8 cellular contexts compared by ENCODE assay signal in genomic region chr12:47870175-47870781, GRCh38. TPM values are rescaled to one million over a fixed set of nuclear protein-coding genes. Genes with fewer than 3 reads are reported as not detected.
DNase-seq lines count a peak whose midpoint lies in the region; ATAC-seq and TF ChIP-seq lines count a peak whose summit lies in the region.

No MANE protein-coding gene starts in this region.

- ATAC-seq in thoracic aorta (ENCODE audit: insufficient number of reproducible peaks, low FRiP score, low read depth) (peak; percentile 59), HG03457 (IDR thresholded peaks at IDR 0.05; ENCODE audit: unreplicated experiment) (no peak), GM18868 (IDR thresholded peaks at IDR 0.05; ENCODE audit: unreplicated experiment) (no peak)

- POLR2A ChIA-PET in activated CD4-positive, alpha-beta memory T cell treated with anti-CD3 and anti-CD28 coated beads, Interleukin-2, amount 10 ng/mL, durations not matched to agents 7 days and 5 days (lab: Charles Lee): interaction anchor here (0.9 to 7.2 kb wide), 6 partner anchors 14 to 79 kb away, joined by 3 to 70 read pairs (median 4); partner anchors contain the start of gene VDR

- no peaks in the 10 kb centered on the region for H3K27me3 Mint-ChIP-seq in HFFc6 (ENCODE audit: insufficient read depth)
- H3K27me3 Mint-ChIP-seq in activated CD4-positive, alpha-beta memory T cell treated with anti-CD3 and anti-CD28 coated beads, Interleukin-2, amount 10 ng/mL, durations not matched to agents 7 days and 5 days: no peaks in the 10 kb centered on the region

- CTCF ChIA-PET in activated CD4-positive, alpha-beta memory T cell treated with anti-CD3 and anti-CD28 coated beads, Interleukin-2, amount 10 ng/mL, durations not matched to agents 7 days and 5 days (lab: Charles Lee): interaction anchor here (0.7 to 3.9 kb wide), 6 partner anchors 10 to 160 kb away, joined by 3 to 19 read pairs (median 4); partner anchors contain the start of genes HDAC7 and VDR

- no peaks in the 10 kb centered on the region for H3K36me3 ChIP-seq in thoracic aorta

- peaks cover 7 to 26% of the 10 kb centered on the region in 2 donors for H3K4me1 ChIP-seq in thoracic aorta (ENCODE audit: control insufficient read depth in 1 of 2, low read depth in 2 of 2)

- H3K27ac ChIP-seq in thoracic aorta: no peak overlapping the region

- H3K27me3 ChIP-seq in thoracic aorta (replicated peaks; ENCODE audit: insufficient read depth): no peaks in the 10 kb centered on the region

- H3K27ac Mint-ChIP-seq in HFFc6: peak overlapping the region; percentile 63
- H3K27ac Mint-ChIP-seq in activated CD4-positive, alpha-beta memory T cell treated with anti-CD3 and anti-CD28 coated beads, Interleukin-2, amount 10 ng/mL, durations not matched to agents 7 days and 5 days: peak overlapping the region; percentile 72

- H3K36me3 Mint-ChIP-seq in HFFc6 (ENCODE audit: low read depth): no peaks in the 10 kb centered on the region
- H3K36me3 Mint-ChIP-seq in activated CD4-positive, alpha-beta memory T cell treated with anti-CD3 and anti-CD28 coated beads, Interleukin-2, amount 10 ng/mL, durations not matched to agents 7 days and 5 days (ENCODE audit: low read depth): peaks cover 87% of the 10 kb centered on the region

- H3K4me1 Mint-ChIP-seq in HFFc6 (ENCODE audit: low read depth): peaks cover 34% of the 10 kb centered on the region
- H3K4me1 Mint-ChIP-seq in activated CD4-positive, alpha-beta memory T cell treated with anti-CD3 and anti-CD28 coated beads, Interleukin-2, amount 10 ng/mL, durations not matched to agents 7 days and 5 days: peaks cover 78% of the 10 kb centered on the region

- H3K9me3 ChIP-seq in thoracic aorta: no peaks in the 10 kb centered on the region

- H3K4me3 Mint-ChIP-seq in HFFc6: 0 out of 2 replicates have a peak overlapping the region, but pooled peaks have one; percentile 23
- H3K4me3 Mint-ChIP-seq in activated CD4-positive, alpha-beta memory T cell treated with anti-CD3 and anti-CD28 coated beads, Interleukin-2, amount 10 ng/mL, durations not matched to agents 7 days and 5 days: no peak overlapping the region

- DNase-seq in GM04503 (ENCODE audit: low read depth) (peak; percentile 50), HFFc6 (peak; percentile 46), iPS DF 4.7 (ENCODE audit: extremely low read depth, low spot score) (peak; percentile 41), thoracic aorta (ENCODE audit: low spot score) (peak; percentile 18), germinal center (ENCODE audit: low spot score) (no peak)
- no peak for DNase-seq in activated CD4-positive, alpha-beta memory T cell treated with anti-CD3 and anti-CD28 coated beads, Interleukin-2, amount 10 ng/mL, durations not matched to agents 7 days and 5 days

- no peak overlapping the region for H3K4me3 ChIP-seq in thoracic aorta

- H3K9me3 Mint-ChIP-seq in HFFc6: no peaks in the 10 kb centered on the region
- H3K9me3 Mint-ChIP-seq in activated CD4-positive, alpha-beta memory T cell treated with anti-CD3 and anti-CD28 coated beads, Interleukin-2, amount 10 ng/mL, durations not matched to agents 7 days and 5 days: no peaks in the 10 kb centered on the region

- TF ChIP-seq CTCF in HFFc6 (IDR thresholded peaks at IDR 0.05) (peak; percentile 75), thoracic aorta (IDR thresholded peaks at IDR 0.05) (peak; percentile 31)

RNA-seq across cellular contexts. Expression of gene VDR, which starts 34.5 kb away (rescaled TPM):
- total RNA-seq in HFFc6 (2021; fragmentation: NEBNext Ultra II Directional; extraction: Animal tissue kit (Norgen Biotek cat#: 25700)): 10 to 100 TPM in 3 of 6 experiments, 1 to 10 TPM in 3; 8.4 to 14.8 (median 10.1) TPM
- 10 to 100 TPM; 62.9 to 65.5 TPM for total RNA-seq in activated CD4-positive, alpha-beta memory T cell treated with anti-CD3 and anti-CD28 coated beads, Interleukin-2, amount 10 ng/mL, durations not matched to agents 7 days and 5 days
- total RNA-seq in thoracic aorta: 10 to 100 TPM in 1 of 2 donors, 1 to 10 TPM in 1; 6.8 to 10.3 TPM

RNA-seq across cellular contexts. Expression of gene HDAC7, which starts 50.6 kb away (rescaled TPM):
- 100 to 1,000 TPM; 104 to 120 (median 108) TPM for total RNA-seq in HFFc6 (2021; fragmentation: NEBNext Ultra II Directional; extraction: Animal tissue kit (Norgen Biotek cat#: 25700))
- total RNA-seq in activated CD4-positive, alpha-beta memory T cell treated with anti-CD3 and anti-CD28 coated beads, Interleukin-2, amount 10 ng/mL, durations not matched to agents 7 days and 5 days: 100 to 1,000 TPM; 315 to 328 TPM
- total RNA-seq in thoracic aorta: 100 to 1,000 TPM in 1 of 2 donors, 10 to 100 TPM in 1; 77.8 to 112 TPM

Comparison
In these comparisons a context has a peak if more than half of its experiments do, and no peak if none do; other contexts are left out.
1. DNase-seq: peak in GM04503 (single experiment), HFFc6 (single experiment), iPS DF 4.7 (single experiment) and thoracic aorta (single experiment); none in activated CD4-positive, alpha-beta memory T cell treated with anti-CD3 and anti-CD28 coated beads, Interleukin-2, amount 10 ng/mL, durations not matched to agents 7 days and 5 days (single experiment) and germinal center (single experiment).
2. RNA of gene VDR, which starts 34.5 kb away (total RNA-seq): 62.9 to 65.5 TPM in activated CD4-positive, alpha-beta memory T cell treated with anti-CD3 and anti-CD28 coated beads, Interleukin-2, amount 10 ng/mL, durations not matched to agents 7 days and 5 days; 6.8 to 10.3 TPM in thoracic aorta and 8.4 to 14.8 TPM in HFFc6; every median in the first group is over 4 times any median in the second.